ENCODE assay signal across 8 cellular contexts in genomic region chr11:46593550-46594382, GRCh38.
DNase-seq lines count a peak whose midpoint lies in the region; ATAC-seq and TF ChIP-seq lines count a peak whose summit lies in the region.

Gene AMBRA1 (minus strand): TSS chr11:46594023. CDS start chr11:46548380, 45,643 bp downstream.

- ATAC-seq in GM18505 (IDR thresholded peaks at IDR 0.05; ENCODE audit: unreplicated experiment) = peak; percentile 80
- peak; percentile 71 for ATAC-seq in HG02970 (IDR thresholded peaks at IDR 0.05; ENCODE audit: low FRiP score, unreplicated experiment)
- no peak for ATAC-seq in HG03457 (IDR thresholded peaks at IDR 0.05; ENCODE audit: unreplicated experiment)

- peak; percentile 84 for DNase-seq in NCI-H2029 (lab: John Stamatoyannopoulos, UW)
- peak; percentile 66 for DNase-seq in T-helper 9 cell
- peak; percentile 96 for DNase-seq in astrocyte of the hippocampus (ENCODE audit: low read depth, low spot score)
- peak; percentile 80 to 90 for DNase-seq in hippocampal formation (lab: John Stamatoyannopoulos, UW)
- peak; percentile 99 for DNase-seq in retina

- TF ChIP-seq POLR2A in GM18505 (IDR thresholded peaks at IDR 0.05; ENCODE audit: borderline replicate concordance, extremely low read depth, insufficient read depth, insufficient read length) = peak; percentile 70
